Comparison of ENCODE assay signal across 8 cellular contexts in genomic region chr4:140103676-140104075, GRCh38.
A peak's percentile ranks its signal among the peaks of the same experiment; 100 is the strongest.
DNase-seq lines count a peak whose midpoint lies in the region; ATAC-seq and TF ChIP-seq lines count a peak whose summit lies in the region.

No MANE protein-coding gene starts in this region.

- TF ChIP-seq CTCF in fibroblast of mammary gland (conservative IDR thresholded peaks at IDR 0.05; ENCODE audit: control insufficient read depth, insufficient read depth, low read depth, low read length) = no peak

- DNase-seq in NOMO-1 (lab: John Stamatoyannopoulos, UW; ENCODE audit: unreplicated experiment in 2 of 2) = peak; percentile 49 to 76
- DNase-seq in NOMO-1 treated with dmso at 0.1 percent for 144 hours (lab: John Stamatoyannopoulos, UW; ENCODE audit: unreplicated experiment) = no peak
- DNase-seq in SW480 (ENCODE audit: low spot score) = peak; percentile 16
- DNase-seq in fibroblast of mammary gland (ENCODE audit: low read depth) = peak; percentile 65
- no peak for DNase-seq in NCI-H2227 (lab: John Stamatoyannopoulos, UW; ENCODE audit: unreplicated experiment)
- DNase-seq in NCI-H1694 treated with DMSO at 0.1 percent for 48 hours (lab: John Stamatoyannopoulos, UW) = no peak
- no peak for DNase-seq in 8988T

- ATAC-seq in HG03060 (IDR thresholded peaks at IDR 0.05; ENCODE audit: low read depth, unreplicated experiment) = peak; percentile 88

- H3K4me3 ChIP-seq in fibroblast of mammary gland (ENCODE audit: control insufficient read depth, low read depth, low read length) = no peak overlapping the region

Comparison
In these comparisons a context has a peak if more than half of its experiments do, and no peak if none do; other contexts are left out.
1. DNase-seq: peak in NOMO-1 (2 of 2), SW480 (single experiment) and fibroblast of mammary gland (single experiment); none in NOMO-1 treated with dmso at 0.1 percent for 144 hours (single experiment), NCI-H2227 (single experiment), NCI-H1694 treated with DMSO at 0.1 percent for 48 hours (single experiment) and 8988T (single experiment).